ENCODE assay signal across 16 cellular contexts in the genomic region with DNA sequence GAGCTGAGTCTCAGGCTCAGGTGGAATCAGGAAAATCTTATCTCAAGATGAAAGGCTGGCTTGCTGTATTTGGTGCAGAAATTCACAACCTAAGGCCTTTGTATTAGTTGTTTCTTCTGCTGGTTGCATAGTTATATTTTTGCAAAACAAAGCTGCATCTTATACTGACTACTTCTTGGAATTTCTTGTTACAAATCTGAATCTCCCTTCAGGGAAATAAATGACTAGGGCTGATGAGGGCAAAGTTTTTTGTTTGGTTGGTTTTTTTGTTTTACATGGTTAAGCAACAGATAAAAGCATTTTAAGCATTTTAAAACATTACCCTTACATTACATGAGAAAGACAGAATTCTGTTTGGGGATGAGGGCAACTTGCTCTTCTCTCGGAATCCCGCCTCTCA.
"Had no signal": no experiment of that assay in that cellular context is flagged by ENCODE, and none has a peak within 500 bp of the region (broad histone marks: within the 10 kb centered on the region; RNA-seq: fewer than 3 reads in every experiment).

No MANE protein-coding gene starts in this region.

- DNase-seq: activated naive CD4-positive, alpha-beta T cell; activated T-cell treated with anti-CD3 and anti-CD28 coated beads, Interleukin-2, amount 50 U/mL, for 1 hour; amygdala; central memory CD4-positive, alpha-beta T cell; cortex of kidney; effector CD4-positive, alpha-beta T cell; sigmoid colon; SJCRH30; T1000; thyroid gland had no signal

- H3K36me3 Mint-ChIP-seq: brain, mesothelial cell of epicardium had no signal

- H3K36me3 ChIP-seq: esophagus muscularis mucosa, neutrophil, sigmoid colon, SJCRH30, thyroid gland had no signal

- H3K79me2 ChIP-seq: parathyroid adenoma had no signal

- H3K4me3 ChIP-seq: esophagus muscularis mucosa, lung, sigmoid colon, SJCRH30, thyroid gland had no signal

- H3K4me1 ChIP-seq: parathyroid adenoma, sigmoid colon had no signal

- H3K9me3 Mint-ChIP-seq: mesothelial cell of epicardium had no signal

- H3K9me3 ChIP-seq: esophagus muscularis mucosa, neutrophil, sigmoid colon, SJCRH30, thyroid gland had no signal

- H3K27me3 ChIP-seq: esophagus muscularis mucosa, neutrophil, sigmoid colon, SJCRH30, thyroid gland had no signal

- H3K4me3 Mint-ChIP-seq: brain, mesothelial cell of epicardium had no signal

- H3K27me3 Mint-ChIP-seq: brain had no signal

- H2AFZ ChIP-seq: parathyroid adenoma had no signal

- H3K27ac ChIP-seq: esophagus muscularis mucosa, neutrophil, parathyroid adenoma, sigmoid colon, SJCRH30, thyroid gland had no signal

- H3K9ac ChIP-seq: parathyroid adenoma had no signal

- H3K27ac Mint-ChIP-seq: brain, mesothelial cell of epicardium had no signal
